ENCODE assay signal across 8 cellular contexts in genomic region chr18:57437782-57438668, GRCh38. TPM values are rescaled to one million over a fixed set of nuclear protein-coding genes. Genes with fewer than 3 reads are reported as not detected.
DNase-seq lines count a peak whose midpoint lies in the region; ATAC-seq and TF ChIP-seq lines count a peak whose summit lies in the region.

No MANE protein-coding gene starts in this region.

- TF ChIP-seq RAD21 in IMR-90 (IDR thresholded peaks at IDR 0.05; ENCODE audit: low read length): peak; percentile 30; the same call in 1 of the 2 replicates

- TF ChIP-seq CTCF in GM12874 (IDR thresholded peaks at IDR 0.05; ENCODE audit: insufficient read depth, low read depth, low read length) (peak; percentile 95), IMR-90 (conservative IDR thresholded peaks at IDR 0.05; ENCODE audit: low read depth, low read length) (peak; percentile 35; the same call in 1 of the 2 replicates)

- POLR2A ChIA-PET in IMR-90 (lab: Charles Lee; ENCODE audit: unreplicated experiment): no interaction called here

- no peak overlapping the region for H3K4me2 ChIP-seq in IMR-90 (ENCODE audit: low read depth, low read length)

- H4K91ac ChIP-seq in IMR-90 (ENCODE audit: insufficient read depth, low read depth, low read length): no peak overlapping the region

- no peak overlapping the region for H2BK5ac ChIP-seq in IMR-90 (ENCODE audit: low read depth, low read length, poor library complexity, severe bottlenecking)

- in situ Hi-C loops in IMR-90 (cut with MboI; ENCODE audit: low sequenced_read_pairs): no loop called here

- no peak overlapping the region for H3K23ac ChIP-seq in IMR-90 (ENCODE audit: low read depth, low read length)

- peak overlapping the region; percentile 9 for H2AFZ ChIP-seq in IMR-90 (replicated peaks; ENCODE audit: low read length, poor library complexity)

- H2AK9ac ChIP-seq in IMR-90 (replicated peaks; ENCODE audit: low read depth, low read length, poor library complexity): peak overlapping the region; percentile 33

- intact Hi-C loops in IMR-90 (cut with micrococcal nuclease): no loop called here

- H3K27me3 ChIP-seq in IMR-90 (ENCODE audit: control insufficient read depth, insufficient read depth, low read length): peaks cover 92% of the 10 kb centered on the region

- no peak overlapping the region for H3K4me3 ChIP-seq in IMR-90 (ENCODE audit: insufficient read depth, low read depth, low read length)

- H4K5ac ChIP-seq in IMR-90 (ENCODE audit: low read depth, low read length): no peak overlapping the region

- WGBS in IMR-90 (ENCODE audit: extremely low coverage in 2 of 2, insufficient read length in 1 of 2), 2 experiments: 2% methylated on average over 36 of the region's 71 CpGs; no CpG with 5 or more reads in 1 of the 2 experiments

- H2BK20ac ChIP-seq in IMR-90 (ENCODE audit: low read depth, low read length): no peak overlapping the region

- no peak for TF ChIP-seq POLR2A in IMR-90 (IDR thresholded peaks at IDR 0.05; ENCODE audit: low read depth, low read length)

- no peak overlapping the region for H3K4ac ChIP-seq in IMR-90 (ENCODE audit: low read depth, low read length)

- H3K9ac ChIP-seq in IMR-90 (ENCODE audit: low read depth, low read length): no peak overlapping the region

- H4K20me1 ChIP-seq in IMR-90 (ENCODE audit: insufficient read depth, low read length): no peaks in the 10 kb centered on the region; the same call in 1 of the 2 replicates

- dilution Hi-C loops in IMR-90 (cut with HindIII; ENCODE audit: low sequenced_read_pairs, unreplicated experiment): no loop called here

- no peak overlapping the region for H2BK15ac ChIP-seq in IMR-90 (ENCODE audit: low read depth, low read length)

- DNase-seq in 8988T (peak; percentile 67), IMR-90 (peak; percentile 26), OCI-M1 (lab: John Stamatoyannopoulos, UW) (peak; percentile 90), astrocyte of the hippocampus (ENCODE audit: low read depth, low spot score) (peak; percentile 62), islet precursor cell (peak; percentile 93)
- peak; percentile 24 for DNase-seq in stimulated activated CD4-positive, alpha-beta T cell treated with anti-CD3 and anti-CD28 coated beads, Interleukin-2, amount 100 ng/mL, for 4 hours (ENCODE audit: low read depth)

- H3K56ac ChIP-seq in IMR-90 (ENCODE audit: extremely low read depth, insufficient read depth, low read length): no peak overlapping the region

- no peaks in the 10 kb centered on the region for H3K36me3 ChIP-seq in IMR-90 (ENCODE audit: control insufficient read depth, insufficient read depth, low read length)

- no peak overlapping the region for H4K8ac ChIP-seq in IMR-90 (ENCODE audit: low read depth in 2 of 2, low read length in 2 of 2)

- ATAC-seq in IMR-90 (ENCODE audit: low read depth): no peak
- ATAC-seq in HG02623 (IDR thresholded peaks at IDR 0.05; ENCODE audit: unreplicated experiment): no peak

- no peak overlapping the region for H3K14ac ChIP-seq in IMR-90 (replicated peaks; ENCODE audit: low read depth, low read length)

- no peaks in the 10 kb centered on the region for H3K4me1 ChIP-seq in IMR-90 (ENCODE audit: control insufficient read depth, insufficient read depth, low read length)

- no peaks in the 10 kb centered on the region; the same call in 1 of the 2 replicates for H3K9me3 ChIP-seq in IMR-90 (ENCODE audit: control insufficient read depth, insufficient read depth, low read length)

- no peaks in the 10 kb centered on the region for H3K79me1 ChIP-seq in IMR-90 (ENCODE audit: low read depth in 1 of 2, low read length in 2 of 2)

- H3K18ac ChIP-seq in IMR-90 (ENCODE audit: low read depth, low read length): no peak overlapping the region

- H3K9me1 ChIP-seq in IMR-90 (ENCODE audit: insufficient read depth, low read length): no peaks in the 10 kb centered on the region

- H2AK5ac ChIP-seq in IMR-90 (ENCODE audit: low read depth, low read length): no peak overlapping the region

- CTCF ChIA-PET in IMR-90 (lab: Yijun Ruan, JAX): interaction anchor here (0.6 kb wide), 2 partner anchors 490 to 1814 kb away, joined by 3 read pairs; no protein-coding TSS in a partner anchor

- no peak overlapping the region for H3K27ac ChIP-seq in IMR-90 (ENCODE audit: insufficient read depth, low read length)

- no TSS peak for BruUV-seq in IMR-90 (replicated peaks; lab: Mats Ljungman, UMichigan)

- H2BK120ac ChIP-seq in IMR-90 (ENCODE audit: low read depth, low read length): no peak overlapping the region

TF ChIP-seq in IMR-90, 13 proteins besides CTCF, POLR2A, EP300 and RAD21:
- TF ChIP-seq SMC3 (IDR thresholded peaks at IDR 0.05; ENCODE audit: low read depth, low read length): peak; percentile 23; the same call in 1 of the 2 replicates
- no peak for TF ChIP-seq FOS (IDR thresholded peaks at IDR 0.05; ENCODE audit: low read depth, low read length)

RNA-seq across cellular contexts. Expression of gene ONECUT2, which starts 2.9 kb away (rescaled TPM):
- under 0.01 TPM in 2 replicates for total RNA-seq in IMR-90 (2012; rRNA removed)
- polyA plus RNA-seq in IMR-90 (2012; rRNA removed): 0.01 and 0.02 TPM in 2 replicates
- polyA plus RNA-seq in IMR-90 (2012; cell fraction: cytosol; rRNA removed): not detected in 2 replicates
- 0.01 TPM in 2 replicates for polyA plus RNA-seq in IMR-90 (2012; cell fraction: nucleus; rRNA removed; ENCODE audit: low replicate concordance)

Comparison
In these comparisons a context has a peak if more than half of its experiments do, and no peak if none do; other contexts are left out.
1. DNase-seq: peak in every context shown above with its lines; median percentile 93 in islet precursor cell; 90 in OCI-M1; 67 in 8988T; 62 in astrocyte of the hippocampus; 26 in IMR-90; 24 in stimulated activated CD4-positive, alpha-beta T cell treated with anti-CD3 and anti-CD28 coated beads, Interleukin-2, amount 100 ng/mL, for 4 hours.